1 cellular context compared by ENCODE assay signal in the genomic region with DNA sequence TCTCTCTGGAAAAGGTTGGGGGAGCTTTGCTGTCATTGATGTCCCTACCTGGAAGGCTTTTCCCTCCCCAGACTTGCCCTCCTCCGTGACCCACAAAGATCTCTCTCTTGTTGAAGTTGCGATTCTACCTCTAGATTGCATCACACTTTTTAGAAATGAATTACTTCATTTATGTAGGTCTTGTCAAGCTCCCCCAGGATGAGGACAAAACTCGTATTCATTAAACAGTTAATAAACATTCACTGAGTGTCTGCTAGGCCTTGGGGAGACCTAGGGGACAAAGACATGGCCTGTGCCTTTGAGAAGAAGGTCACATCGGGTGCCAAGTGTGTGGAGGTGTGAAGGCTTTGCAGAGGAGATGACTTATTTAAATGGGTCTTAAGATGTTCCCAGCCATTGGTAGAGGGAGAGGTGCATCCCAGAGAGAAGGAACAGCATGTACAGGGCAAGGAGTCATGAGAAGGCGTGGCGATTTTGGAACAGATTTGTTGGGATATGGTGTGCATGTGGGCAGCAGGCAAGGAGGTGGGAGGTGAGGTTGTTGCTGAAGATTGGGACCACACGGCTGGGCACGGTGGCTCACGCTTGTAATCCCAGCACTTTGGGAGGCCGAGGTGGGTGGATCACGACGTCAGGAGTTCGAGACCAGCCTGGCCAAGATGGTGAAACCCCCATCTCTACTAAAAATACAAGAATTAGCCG.
TF ChIP-seq lines count a peak whose summit lies in the region.

No MANE protein-coding gene starts in this region.

TF ChIP-seq in IMR-90, 13 proteins besides CTCF, POLR2A, EP300 and RAD21:
- TF ChIP-seq MXI1 (IDR thresholded peaks at IDR 0.05; ENCODE audit: borderline replicate concordance, low read depth, low read length) (no peak), NFE2L2 (IDR thresholded peaks at IDR 0.05; ENCODE audit: low read depth, low read length) (no peak), BHLHE40 (IDR thresholded peaks at IDR 0.05; ENCODE audit: low read depth, low read length) (no peak), CEBPB (IDR thresholded peaks at IDR 0.05; ENCODE audit: low read depth, low read length) (peak; percentile 54), MAZ (IDR thresholded peaks at IDR 0.05; ENCODE audit: borderline replicate concordance, low read depth, low read length) (no peak)
TF ChIP-seq in IMR-90: peak in this region for 1.
